In the genomic region with DNA sequence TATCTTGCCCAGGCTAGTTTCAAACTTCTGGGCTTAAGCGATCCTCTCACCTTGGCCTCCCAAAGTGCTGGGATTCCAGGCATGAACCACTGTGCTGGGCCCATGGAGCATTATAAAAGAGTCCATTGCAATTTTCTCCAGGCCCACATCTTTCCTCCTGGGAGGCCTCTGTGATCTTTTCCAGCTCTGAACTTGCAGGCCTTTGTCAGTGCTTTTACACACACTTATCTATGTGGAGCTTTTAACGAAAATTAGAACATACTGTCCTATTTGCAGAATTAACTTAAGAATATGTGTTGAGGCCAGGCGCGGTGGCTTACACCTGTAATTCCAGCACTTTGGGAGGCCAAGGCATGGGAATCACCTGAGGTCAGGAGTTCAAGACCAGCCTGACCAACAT, we compare ENCODE assay signal across 30 cellular contexts. TPM values are rescaled to one million over a fixed set of nuclear protein-coding genes. Genes with fewer than 3 reads are reported as not detected.
"Had no signal": no experiment of that assay in that cellular context is flagged by ENCODE, and none has a peak within 500 bp of the region (broad histone marks: within the 10 kb centered on the region; RNA-seq: fewer than 3 reads in every experiment).

No MANE protein-coding gene starts in this region.

- H3K27me3 ChIP-seq: colonic mucosa, foreskin keratinocyte, gastrocnemius medialis had no signal

- H3K27ac ChIP-seq: colonic mucosa, coronary artery, dorsolateral prefrontal cortex, epithelial cell of prostate, esophagus muscularis mucosa, esophagus squamous epithelium, foreskin keratinocyte, gastrocnemius medialis, gastroesophageal sphincter, heart left ventricle, heart right ventricle had no signal

- H3K27ac Mint-ChIP-seq: dendritic cell treated with granulocyte-macrophage colony-stimulating factor and Interleukin-4, amounts not matched to agents 40 ng/mL and 50 ng/mL, for 4 days; effector memory CD8-positive, alpha-beta T cell had no signal

- H3K4me3 ChIP-seq: colonic mucosa, coronary artery, dorsolateral prefrontal cortex, esophagus muscularis mucosa, esophagus squamous epithelium, gastrocnemius medialis, gastroesophageal sphincter, heart left ventricle, heart right ventricle had no signal

- H3K9me3 ChIP-seq: colonic mucosa, esophagus muscularis mucosa, esophagus squamous epithelium, gastrocnemius medialis, gastroesophageal sphincter, heart left ventricle, heart right ventricle had no signal

- H3K9me3 Mint-ChIP-seq: dendritic cell treated with granulocyte-macrophage colony-stimulating factor and Interleukin-4, amounts not matched to agents 40 ng/mL and 50 ng/mL, for 4 days; effector memory CD8-positive, alpha-beta T cell had no signal

- H3K4me1 ChIP-seq: colonic mucosa, esophagus muscularis mucosa, esophagus squamous epithelium, foreskin keratinocyte, gastrocnemius medialis, gastroesophageal sphincter, heart left ventricle, heart right ventricle had no signal

- DNase-seq: colonic mucosa; cortex of kidney; dermis blood vessel endothelial cell; dorsolateral prefrontal cortex; effector CD4-positive, alpha-beta T cell; effector CD8-positive, alpha-beta T cell; effector memory CD4-positive, alpha-beta T cell; effector memory CD8-positive, alpha-beta T cell; erythroblast; esophagus squamous epithelium; foreskin fibroblast; foreskin keratinocyte; foreskin melanocyte; gastrocnemius medialis; glutamatergic neuron; head of caudate nucleus; heart left ventricle; heart right ventricle had no signal

- FAIRE-seq: colon, endometrium, endothelial cell of umbilical vein, frontal cortex had no signal

- H3K36me3 ChIP-seq: colonic mucosa, esophagus muscularis mucosa, esophagus squamous epithelium, gastrocnemius medialis, gastroesophageal sphincter, heart left ventricle, heart right ventricle had no signal

- H3K4me3 Mint-ChIP-seq: dendritic cell treated with granulocyte-macrophage colony-stimulating factor and Interleukin-4, amounts not matched to agents 40 ng/mL and 50 ng/mL, for 4 days; effector memory CD8-positive, alpha-beta T cell had no signal

- ATAC-seq: effector memory CD8-positive, alpha-beta T cell; esophagus mucosa; foreskin keratinocyte; gastrocnemius medialis; gastroesophageal sphincter; heart left ventricle; heart right ventricle had no signal

RNA-seq across cellular contexts. Expression of a gene that starts 23.9 kb away (rescaled TPM):
- total RNA-seq: epithelial cell of proximal tubule had no signal
- polyA plus RNA-seq: fibroblast of lung had no signal
